ENCODE assay signal across 14 cellular contexts in genomic region chr13:33865945-33866344, GRCh38. TPM values are rescaled to one million over a fixed set of nuclear protein-coding genes. Genes with fewer than 3 reads are reported as not detected.
DNase-seq lines count a peak whose midpoint lies in the region; ATAC-seq and TF ChIP-seq lines count a peak whose summit lies in the region.
"Had no signal": no experiment of that assay in that cellular context is flagged by ENCODE, and none has a peak within 500 bp of the region (broad histone marks: within the 10 kb centered on the region; RNA-seq: fewer than 3 reads in every experiment).

No MANE protein-coding gene starts in this region.

- no peaks in the 10 kb centered on the region for H3K9me3 Mint-ChIP-seq in activated naive CD4-positive, alpha-beta T cell treated with anti-CD3 and anti-CD28 coated beads, Interleukin-2, amount 10 ng/mL, durations not matched to agents 7 days and 5 days
- H3K9me3 Mint-ChIP-seq: natural killer cell had no signal

- H3F3A ChIP-seq in DOHH2 (ENCODE audit: control insufficient read depth, insufficient read depth) = no peaks in the 10 kb centered on the region; the same call in 1 of the 2 replicates

- H3K27me3 Mint-ChIP-seq in activated naive CD4-positive, alpha-beta T cell treated with anti-CD3 and anti-CD28 coated beads, Interleukin-2, amount 10 ng/mL, durations not matched to agents 7 days and 5 days = no peaks in the 10 kb centered on the region

- H3K9me2 ChIP-seq in DOHH2 (replicated peaks; ENCODE audit: control insufficient read depth, low read length) = no peaks in the 10 kb centered on the region; the same call in 1 of the 2 replicates

- no peak overlapping the region for H3K4me3 ChIP-seq in DOHH2 (ENCODE audit: low read length)
- H3K4me3 ChIP-seq: testis had no signal

- no peak overlapping the region for H3K27ac Mint-ChIP-seq in activated naive CD4-positive, alpha-beta T cell treated with anti-CD3 and anti-CD28 coated beads, Interleukin-2, amount 10 ng/mL, durations not matched to agents 7 days and 5 days
- H3K27ac Mint-ChIP-seq: natural killer cell had no signal

- no peaks in the 10 kb centered on the region for H3K4me1 Mint-ChIP-seq in activated naive CD4-positive, alpha-beta T cell treated with anti-CD3 and anti-CD28 coated beads, Interleukin-2, amount 10 ng/mL, durations not matched to agents 7 days and 5 days
- H3K4me1 Mint-ChIP-seq: natural killer cell had no signal

- H3K27me3 ChIP-seq in DOHH2 (ENCODE audit: control insufficient read depth, low read length) = no peaks in the 10 kb centered on the region
- H3K27me3 ChIP-seq: testis had no signal

- peaks cover 3% of the 10 kb centered on the region for H3K36me3 Mint-ChIP-seq in activated naive CD4-positive, alpha-beta T cell treated with anti-CD3 and anti-CD28 coated beads, Interleukin-2, amount 10 ng/mL, durations not matched to agents 7 days and 5 days
- H3K36me3 Mint-ChIP-seq: natural killer cell had no signal

- CTCF ChIA-PET in activated naive CD4-positive, alpha-beta T cell treated with anti-CD3 and anti-CD28 coated beads, Interleukin-2, amount 10 ng/mL, durations not matched to agents 7 days and 5 days (lab: Charles Lee) = no interaction called here

- peaks cover 18% of the 10 kb centered on the region for H3K4me1 ChIP-seq in DOHH2 (ENCODE audit: control insufficient read depth, low read length)
- H3K4me1 ChIP-seq: testis had no signal

- no peak for TF ChIP-seq CTCF in DOHH2 (IDR thresholded peaks at IDR 0.05; ENCODE audit: low read depth, low read length, poor library complexity, severe bottlenecking)

- H3K4me2 ChIP-seq in DOHH2 (ENCODE audit: low read length) = peak overlapping the region; percentile 26

- no peaks in the 10 kb centered on the region for H3K9me3 ChIP-seq in DOHH2 (ENCODE audit: control insufficient read depth, insufficient read depth, low read length)
- H3K9me3 ChIP-seq: testis had no signal

- DNase-seq in SK-N-DZ (ENCODE audit: low spot score) (no peak), HuH-7.5 (ENCODE audit: low spot score) (no peak), T-helper 1 cell (no peak)
- no peak for DNase-seq in activated naive CD4-positive, alpha-beta T cell treated with anti-CD3 and anti-CD28 coated beads, Interleukin-2, amount 10 ng/mL, durations not matched to agents 7 days and 5 days
- DNase-seq: islet precursor cell, natural killer cell, NCI-H2227 treated with DMSO at 0.1 percent for 48 hours, RPMI8226, testis had no signal

- H4K20me1 ChIP-seq in DOHH2 (ENCODE audit: control insufficient read depth, insufficient read depth, low read depth, low read length) = no peaks in the 10 kb centered on the region

- H3K27ac ChIP-seq in DOHH2 (ENCODE audit: low read depth, low read length) = no peak overlapping the region
- H3K27ac ChIP-seq: testis had no signal

- H3K79me2 ChIP-seq in DOHH2 (ENCODE audit: control insufficient read depth, low read length) = no peaks in the 10 kb centered on the region

- ATAC-seq in GM19035 (IDR thresholded peaks at IDR 0.05; ENCODE audit: unreplicated experiment) = peak; percentile 49
- peak; percentile 95 for ATAC-seq in GM21737 (IDR thresholded peaks at IDR 0.05; ENCODE audit: unreplicated experiment)
- peak; percentile 95 for ATAC-seq in HG03175 (IDR thresholded peaks at IDR 0.05; ENCODE audit: unreplicated experiment)
- ATAC-seq: natural killer cell, sciatic nerve had no signal

- H3K36me3 ChIP-seq in DOHH2 (ENCODE audit: control insufficient read depth, low read length) = no peaks in the 10 kb centered on the region

- no peak overlapping the region for H3K4me3 Mint-ChIP-seq in activated naive CD4-positive, alpha-beta T cell treated with anti-CD3 and anti-CD28 coated beads, Interleukin-2, amount 10 ng/mL, durations not matched to agents 7 days and 5 days
- H3K4me3 Mint-ChIP-seq: natural killer cell had no signal

RNA-seq across cellular contexts. Expression of gene RFC3, which starts 48.0 kb away (rescaled TPM):
- 121 and 125 TPM in 2 replicates for polyA plus RNA-seq in SK-N-DZ (2014; cell fraction: cytosol; rRNA removed)
- polyA plus RNA-seq in SK-N-DZ (2014; cell fraction: nucleus; rRNA removed) = 108 and 120 TPM in 2 replicates
